In the genomic region with DNA sequence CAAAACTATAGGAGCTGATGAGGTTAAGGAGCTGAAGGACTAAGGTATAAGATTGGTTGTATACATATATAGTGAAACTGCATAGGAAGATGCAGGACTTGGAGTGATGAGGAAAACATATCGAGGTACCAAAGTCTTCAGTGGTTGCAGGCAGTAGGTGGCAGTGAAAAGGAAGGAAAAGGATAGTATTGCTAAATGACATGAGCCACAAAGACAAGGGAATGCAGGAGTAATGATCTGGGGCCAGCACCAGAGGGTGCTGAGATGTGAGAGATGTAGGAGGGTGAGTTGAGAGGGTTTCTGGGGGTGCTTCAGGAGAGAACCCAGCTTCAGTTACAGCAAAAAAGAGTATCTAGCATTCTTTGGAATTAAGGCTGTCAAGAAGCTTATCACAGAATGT, we compare ENCODE assay signal across 18 cellular contexts.
DNase-seq lines count a peak whose midpoint lies in the region; ATAC-seq and TF ChIP-seq lines count a peak whose summit lies in the region.
"Had no signal": no experiment of that assay in that cellular context is flagged by ENCODE, and none has a peak within 500 bp of the region (broad histone marks: within the 10 kb centered on the region; RNA-seq: fewer than 3 reads in every experiment).

No MANE protein-coding gene starts in this region.

- no peaks in the 10 kb centered on the region for H3K9me2 ChIP-seq in GM23248 (ENCODE audit: insufficient read depth)

- H3F3A ChIP-seq in GM23248 (ENCODE audit: insufficient read depth): no peaks in the 10 kb centered on the region

- peaks cover 5% of the 10 kb centered on the region for H3K27me3 Mint-ChIP-seq in endothelial cell (ENCODE audit: unreplicated experiment)
- no peaks in the 10 kb centered on the region for H3K27me3 Mint-ChIP-seq in activated T-helper 1 cell treated with anti-CD3 and anti-CD28 coated beads, Interleukin-12 subunit alpha, Interleukin-12 subunit beta, Interleukin-2, Interleukin-4 antibody, amounts not matched to agents 30 ng/mL and 10 ng/mL and 1 ng/mL, durations not matched to agents 14 hours and 24 hours and 36 hours (ENCODE audit: insufficient read depth)
- H3K27me3 Mint-ChIP-seq: naive thymus-derived CD4-positive, alpha-beta T cell; T-cell had no signal

- no peak overlapping the region for H2AFZ ChIP-seq in GM23248

- peak overlapping the region; percentile 84 for H3K27ac Mint-ChIP-seq in endothelial cell (ENCODE audit: unreplicated experiment)
- H3K27ac Mint-ChIP-seq in activated T-helper 1 cell treated with anti-CD3 and anti-CD28 coated beads, Interleukin-12 subunit alpha, Interleukin-12 subunit beta, Interleukin-2, Interleukin-4 antibody, amounts not matched to agents 30 ng/mL and 10 ng/mL and 1 ng/mL, durations not matched to agents 14 hours and 24 hours and 36 hours: no peak overlapping the region
- H3K27ac Mint-ChIP-seq: T-cell had no signal

- no peaks in the 10 kb centered on the region for H3K27me3 ChIP-seq in RWPE2 (ENCODE audit: insufficient read depth, poor library complexity, severe bottlenecking)
- H3K27me3 ChIP-seq in GM23248 (replicated peaks; ENCODE audit: insufficient read depth): no peaks in the 10 kb centered on the region
- H3K27me3 ChIP-seq in thyroid gland: no peaks in the 10 kb centered on the region
- H3K27me3 ChIP-seq: ascending aorta, left lung, right atrium auricular region had no signal

- H3K4me1 ChIP-seq in RWPE2 (ENCODE audit: insufficient read depth, poor library complexity, severe bottlenecking): no peaks in the 10 kb centered on the region
- H3K4me1 ChIP-seq in GM23248 (ENCODE audit: insufficient read depth): no peaks in the 10 kb centered on the region
- no peaks in the 10 kb centered on the region for H3K4me1 ChIP-seq in thyroid gland
- H3K4me1 ChIP-seq: ascending aorta, left lung, right atrium auricular region had no signal

- H3K4me1 Mint-ChIP-seq in endothelial cell (ENCODE audit: unreplicated experiment): peaks cover 28% of the 10 kb centered on the region
- H3K4me1 Mint-ChIP-seq in activated T-helper 1 cell treated with anti-CD3 and anti-CD28 coated beads, Interleukin-12 subunit alpha, Interleukin-12 subunit beta, Interleukin-2, Interleukin-4 antibody, amounts not matched to agents 30 ng/mL and 10 ng/mL and 1 ng/mL, durations not matched to agents 14 hours and 24 hours and 36 hours (ENCODE audit: low read depth): no peaks in the 10 kb centered on the region

- no peaks in the 10 kb centered on the region for H3K79me2 ChIP-seq in GM23248 (ENCODE audit: insufficient read depth)

- intact Hi-C loops in left ventricle myocardium superior (cut with micrococcal nuclease): no loop called here
- intact Hi-C loops in Right ventricle myocardium inferior (cut with DNase I): no loop called here
- intact Hi-C loops in activated T-helper 1 cell treated with anti-CD3 and anti-CD28 coated beads, Interleukin-12 subunit alpha, Interleukin-12 subunit beta, Interleukin-2, Interleukin-4 antibody, amounts not matched to agents 30 ng/mL and 10 ng/mL and 1 ng/mL, durations not matched to agents 14 hours and 24 hours and 36 hours (cut with micrococcal nuclease): no loop called here
- intact Hi-C loops in thyroid gland (cut with DNase I): no loop called here

- H3K9me3 Mint-ChIP-seq in endothelial cell (ENCODE audit: unreplicated experiment): no peaks in the 10 kb centered on the region
- no peaks in the 10 kb centered on the region for H3K9me3 Mint-ChIP-seq in activated T-helper 1 cell treated with anti-CD3 and anti-CD28 coated beads, Interleukin-12 subunit alpha, Interleukin-12 subunit beta, Interleukin-2, Interleukin-4 antibody, amounts not matched to agents 30 ng/mL and 10 ng/mL and 1 ng/mL, durations not matched to agents 14 hours and 24 hours and 36 hours
- H3K9me3 Mint-ChIP-seq: T-cell had no signal

- no peaks in the 10 kb centered on the region for H4K20me1 ChIP-seq in GM23248 (ENCODE audit: insufficient read depth)

- TF ChIP-seq POLR2A in thyroid gland (IDR thresholded peaks at IDR 0.05): no peak

- H3K4me3 ChIP-seq in RWPE2 (ENCODE audit: severe bottlenecking) (no peak overlapping the region), GM23248 (no peak overlapping the region), thyroid gland (replicated peaks in 1 of 3) (no peak overlapping the region)
- H3K4me3 ChIP-seq: ascending aorta, left lung, right atrium auricular region had no signal

- no peak overlapping the region for H3K4me3 Mint-ChIP-seq in endothelial cell (ENCODE audit: unreplicated experiment)
- H3K4me3 Mint-ChIP-seq in activated T-helper 1 cell treated with anti-CD3 and anti-CD28 coated beads, Interleukin-12 subunit alpha, Interleukin-12 subunit beta, Interleukin-2, Interleukin-4 antibody, amounts not matched to agents 30 ng/mL and 10 ng/mL and 1 ng/mL, durations not matched to agents 14 hours and 24 hours and 36 hours: no peak overlapping the region
- H3K4me3 Mint-ChIP-seq: naive thymus-derived CD4-positive, alpha-beta T cell; T-cell had no signal

- TF ChIP-seq CTCF in RWPE2 (IDR thresholded peaks at IDR 0.05; ENCODE audit: poor library complexity, severe bottlenecking) (no peak), endothelial cell (IDR thresholded peaks at IDR 0.05; ENCODE audit: unreplicated experiment) (no peak), thyroid gland (IDR thresholded peaks at IDR 0.05) (no peak)

- H3K36me3 ChIP-seq in RWPE2 (ENCODE audit: low read depth) (peaks cover 15% of the 10 kb centered on the region; the same call in 1 of the 2 replicates), GM23248 (ENCODE audit: low read depth) (peaks cover 6% of the 10 kb centered on the region), thyroid gland (peaks cover 12 to 13% of the 10 kb centered on the region in 2 donors)

- in situ Hi-C loops in GM23248 (cut with MboI): no loop called here

- H3K9me3 ChIP-seq in RWPE2 (ENCODE audit: severe bottlenecking) (no peaks in the 10 kb centered on the region), GM23248 (ENCODE audit: low read depth) (no peaks in the 10 kb centered on the region), thyroid gland (no peaks in the 10 kb centered on the region)
- H3K9me3 ChIP-seq: ascending aorta, left lung, right atrium auricular region had no signal

- no peak overlapping the region for H3K9ac ChIP-seq in GM23248

- ATAC-seq in left ventricle myocardium superior (peak; percentile 20), Right ventricle myocardium inferior (no peak), RWPE2 (ENCODE audit: low read depth) (0 out of 3 replicates have a peak, but pooled peaks have one; percentile 17)
- ATAC-seq: left lung; naive thymus-derived CD4-positive, alpha-beta T cell; T-cell had no signal

- 100% methylated on average over 1 of the region's 1 CpG for WGBS in GM23248 (ENCODE audit: low coverage in 1 of 2, low lambda C conversion rate in 2 of 2, missing lambda C conversion rate in 2 of 2), 2 experiments
- WGBS in thyroid gland, 2 donors: 60 to 77% methylated on average over 1 of the region's 1 CpG

- H3K36me3 Mint-ChIP-seq in endothelial cell (ENCODE audit: low read depth, unreplicated experiment): peaks cover 25% of the 10 kb centered on the region
- H3K36me3 Mint-ChIP-seq in activated T-helper 1 cell treated with anti-CD3 and anti-CD28 coated beads, Interleukin-12 subunit alpha, Interleukin-12 subunit beta, Interleukin-2, Interleukin-4 antibody, amounts not matched to agents 30 ng/mL and 10 ng/mL and 1 ng/mL, durations not matched to agents 14 hours and 24 hours and 36 hours (ENCODE audit: low read depth): peaks cover 26% of the 10 kb centered on the region

- DNase-seq in left ventricle myocardium superior (no peak), Right ventricle myocardium inferior (ENCODE audit: missing footprints) (no peak), RWPE2 (ENCODE audit: low spot score) (no peak), endothelial cell (ENCODE audit: low spot score) (no peak), GM23248 (no peak), thyroid gland (no peak), NCI-H2171 (lab: John Stamatoyannopoulos, UW) (no peak)
- DNase-seq in activated T-helper 1 cell treated with anti-CD3 and anti-CD28 coated beads, Interleukin-12 subunit alpha, Interleukin-12 subunit beta, Interleukin-2, Interleukin-4 antibody, amounts not matched to agents 30 ng/mL and 10 ng/mL and 1 ng/mL, durations not matched to agents 14 hours and 24 hours and 36 hours (ENCODE audit: low spot score): no peak
- DNase-seq: glutamatergic neuron; HCEC 1CT; left lung; naive thymus-derived CD4-positive, alpha-beta T cell; NCI-H187; NK-92 treated with Interleukin-12 subunit alpha and Interleukin-12 subunit beta, amount 100 ng/mL, for 24 hours; stimulated activated CD4-positive, alpha-beta T cell treated with anti-CD3 and anti-CD28 coated beads, Interleukin-2, amount 100 ng/mL, for 48 hours; T-cell had no signal

- no peak overlapping the region for H3K4me2 ChIP-seq in GM23248 (ENCODE audit: unreplicated experiment)

- H3K27ac ChIP-seq in RWPE2 (ENCODE audit: poor library complexity, severe bottlenecking): no peak overlapping the region
- no peak overlapping the region for H3K27ac ChIP-seq in GM23248
- H3K27ac ChIP-seq in thyroid gland: no peak overlapping the region
- H3K27ac ChIP-seq: ascending aorta, left lung, right atrium auricular region had no signal
